Comparison of ENCODE assay signal across 8 cellular contexts in the genomic region with DNA sequence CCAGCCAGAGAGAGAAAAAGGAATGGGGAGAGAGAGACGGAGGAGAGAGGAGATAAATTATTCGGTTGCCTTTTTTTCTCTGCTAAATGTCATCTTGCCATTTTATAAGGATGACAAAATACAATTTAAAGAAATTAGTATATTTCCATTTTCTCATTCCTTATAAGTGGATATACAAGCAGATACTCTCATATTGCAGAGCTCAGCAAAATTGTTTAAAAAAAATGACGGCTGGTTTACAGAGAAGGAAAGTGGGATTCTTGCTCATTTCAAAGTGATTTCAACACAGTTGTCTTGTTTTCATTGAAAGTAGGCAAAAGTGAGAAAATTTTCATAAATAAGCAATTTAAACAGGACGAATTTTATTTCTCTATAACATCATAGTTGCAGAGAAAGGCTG.
"Had no signal": no experiment of that assay in that cellular context is flagged by ENCODE, and none has a peak within 500 bp of the region (broad histone marks: within the 10 kb centered on the region; RNA-seq: fewer than 3 reads in every experiment).

No MANE protein-coding gene starts in this region.

- H3K9ac ChIP-seq: GM23248 had no signal

- H3K27me3 Mint-ChIP-seq: IgD-negative memory B cell had no signal

- H3K4me1 Mint-ChIP-seq: IgD-negative memory B cell had no signal

- ATAC-seq: HCT116 had no signal

- H3K36me3 Mint-ChIP-seq: IgD-negative memory B cell had no signal

- H3K4me3 ChIP-seq: GM23248, HAP-1 had no signal

- H3K36me3 ChIP-seq: HAP-1 had no signal

- H3K4me1 ChIP-seq: HAP-1 had no signal

- DNase-seq: GM23248, H7, HFFc6, KG1 had no signal

- H3K9me3 ChIP-seq: HAP-1 had no signal

- H3K27ac Mint-ChIP-seq: HFFc6, IgD-negative memory B cell had no signal

- H3K27ac ChIP-seq: GM23248, HL-60 had no signal

- H2AFZ ChIP-seq: GM23248 had no signal

- H3K4me3 Mint-ChIP-seq: HFFc6, IgD-negative memory B cell had no signal
